In the genomic region with DNA sequence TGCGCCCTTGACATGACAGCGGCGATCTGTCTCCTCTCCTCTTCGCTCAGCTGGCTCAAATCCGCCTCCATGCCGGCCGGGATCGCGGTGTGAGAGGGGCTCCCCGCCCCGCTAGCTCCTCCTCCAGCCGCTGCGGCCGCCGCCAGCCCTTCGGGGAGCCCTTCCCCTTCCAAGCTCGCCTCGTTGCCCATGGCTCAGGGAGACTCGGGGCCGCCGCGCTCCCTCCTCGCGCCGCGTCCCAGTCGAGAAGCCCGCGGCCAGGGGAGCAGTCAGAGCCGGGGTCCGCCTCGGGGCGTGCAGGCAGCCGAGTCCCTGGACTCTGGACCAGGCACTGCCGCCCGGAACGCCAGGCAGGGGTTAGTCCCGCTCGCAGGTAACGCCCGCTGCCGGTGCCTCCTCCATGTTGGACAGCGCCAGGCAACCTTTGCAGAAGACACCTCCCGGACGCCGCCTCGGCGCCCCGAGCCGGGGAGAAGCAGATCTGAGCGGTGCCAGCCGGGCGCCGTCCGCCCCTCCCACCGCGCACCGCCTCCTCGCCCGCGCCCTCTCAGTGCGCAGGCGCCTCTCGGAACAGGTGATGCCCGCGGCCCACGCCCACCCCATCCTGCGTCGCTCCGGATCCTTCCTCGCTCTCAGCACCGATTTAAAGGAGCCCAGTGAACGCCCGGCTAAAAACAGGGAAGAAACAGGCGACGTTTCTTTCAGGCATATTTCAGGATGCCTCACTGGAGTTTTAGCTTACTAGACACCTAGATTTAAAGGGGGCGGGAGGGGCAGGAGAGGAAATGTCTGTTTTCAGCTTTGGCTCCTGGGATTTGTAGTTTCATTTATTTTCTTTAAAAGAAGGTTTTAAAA, we compare ENCODE assay signal across 8 cellular contexts. TPM values are rescaled to one million over a fixed set of nuclear protein-coding genes. Genes with fewer than 3 reads are reported as not detected.
DNase-seq lines count a peak whose midpoint lies in the region; ATAC-seq and TF ChIP-seq lines count a peak whose summit lies in the region.

A gene with protein sequence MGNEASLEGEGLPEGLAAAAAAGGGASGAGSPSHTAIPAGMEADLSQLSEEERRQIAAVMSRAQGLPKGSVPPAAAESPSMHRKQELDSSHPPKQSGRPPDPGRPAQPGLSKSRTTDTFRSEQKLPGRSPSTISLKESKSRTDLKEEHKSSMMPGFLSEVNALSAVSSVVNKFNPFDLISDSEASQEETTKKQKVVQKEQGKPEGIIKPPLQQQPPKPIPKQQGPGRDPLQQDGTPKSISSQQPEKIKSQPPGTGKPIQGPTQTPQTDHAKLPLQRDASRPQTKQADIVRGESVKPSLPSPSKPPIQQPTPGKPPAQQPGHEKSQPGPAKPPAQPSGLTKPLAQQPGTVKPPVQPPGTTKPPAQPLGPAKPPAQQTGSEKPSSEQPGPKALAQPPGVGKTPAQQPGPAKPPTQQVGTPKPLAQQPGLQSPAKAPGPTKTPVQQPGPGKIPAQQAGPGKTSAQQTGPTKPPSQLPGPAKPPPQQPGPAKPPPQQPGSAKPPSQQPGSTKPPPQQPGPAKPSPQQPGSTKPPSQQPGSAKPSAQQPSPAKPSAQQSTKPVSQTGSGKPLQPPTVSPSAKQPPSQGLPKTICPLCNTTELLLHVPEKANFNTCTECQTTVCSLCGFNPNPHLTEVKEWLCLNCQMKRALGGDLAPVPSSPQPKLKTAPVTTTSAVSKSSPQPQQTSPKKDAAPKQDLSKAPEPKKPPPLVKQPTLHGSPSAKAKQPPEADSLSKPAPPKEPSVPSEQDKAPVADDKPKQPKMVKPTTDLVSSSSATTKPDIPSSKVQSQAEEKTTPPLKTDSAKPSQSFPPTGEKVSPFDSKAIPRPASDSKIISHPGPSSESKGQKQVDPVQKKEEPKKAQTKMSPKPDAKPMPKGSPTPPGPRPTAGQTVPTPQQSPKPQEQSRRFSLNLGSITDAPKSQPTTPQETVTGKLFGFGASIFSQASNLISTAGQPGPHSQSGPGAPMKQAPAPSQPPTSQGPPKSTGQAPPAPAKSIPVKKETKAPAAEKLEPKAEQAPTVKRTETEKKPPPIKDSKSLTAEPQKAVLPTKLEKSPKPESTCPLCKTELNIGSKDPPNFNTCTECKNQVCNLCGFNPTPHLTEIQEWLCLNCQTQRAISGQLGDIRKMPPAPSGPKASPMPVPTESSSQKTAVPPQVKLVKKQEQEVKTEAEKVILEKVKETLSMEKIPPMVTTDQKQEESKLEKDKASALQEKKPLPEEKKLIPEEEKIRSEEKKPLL (N-terminal part only) (minus strand): TSS at position 483 of the 855 bp plus-strand sequence. CDS start 292 bp downstream, at position 191.

- BruUV-seq in A673 (replicated peaks; lab: Mats Ljungman, UMichigan): no TSS peak

- no peak within 1 kb of the TSS for H3K27ac ChIP-seq in A673 (ENCODE audit: low read depth, low read length, poor library complexity, severe bottlenecking)

- no peak within 1 kb of the TSS for H3K27ac Mint-ChIP-seq in activated CD4-positive, alpha-beta T cell treated with anti-CD3 and anti-CD28 coated beads, Interleukin-2, amount 10 ng/mL, durations not matched to agents 7 days and 5 days

- peak within 1 kb of the TSS; percentile 57 for H3K4me3 ChIP-seq in A673 (ENCODE audit: low read depth, low read length, poor library complexity, severe bottlenecking)

- intact Hi-C loops in A673 (cut with micrococcal nuclease; ENCODE audit: unreplicated experiment): loop anchor here (10.0 kb wide), 1 partner anchor 348 kb away; no protein-coding TSS in a partner anchor

- H3K4me1 ChIP-seq in A673 (ENCODE audit: insufficient read depth, low read length, poor library complexity, severe bottlenecking): peaks cover 7% of the 10 kb centered on the region

- no peaks in the 10 kb centered on the region for H3K36me3 ChIP-seq in A673 (ENCODE audit: insufficient read depth, low read length, poor library complexity, severe bottlenecking)

- no peaks in the 10 kb centered on the region for H3K9me3 Mint-ChIP-seq in activated CD4-positive, alpha-beta T cell treated with anti-CD3 and anti-CD28 coated beads, Interleukin-2, amount 10 ng/mL, durations not matched to agents 7 days and 5 days

- no peak for TF ChIP-seq CTCF in A673 (conservative IDR thresholded peaks at IDR 0.05; ENCODE audit: low read depth, low read length)

- no peaks in the 10 kb centered on the region for H3K9me3 ChIP-seq in A673 (ENCODE audit: low read depth, low read length, poor library complexity, severe bottlenecking)

- peak within 1 kb of the TSS; percentile 40 for H3K4me3 Mint-ChIP-seq in activated CD4-positive, alpha-beta T cell treated with anti-CD3 and anti-CD28 coated beads, Interleukin-2, amount 10 ng/mL, durations not matched to agents 7 days and 5 days

- H3K27me3 Mint-ChIP-seq in activated CD4-positive, alpha-beta T cell treated with anti-CD3 and anti-CD28 coated beads, Interleukin-2, amount 10 ng/mL, durations not matched to agents 7 days and 5 days: peaks cover 11% of the 10 kb centered on the region

- H3K4me1 Mint-ChIP-seq in activated CD4-positive, alpha-beta T cell treated with anti-CD3 and anti-CD28 coated beads, Interleukin-2, amount 10 ng/mL, durations not matched to agents 7 days and 5 days: no peaks in the 10 kb centered on the region

- ATAC-seq in GM18907 (IDR thresholded peaks at IDR 0.05; ENCODE audit: unreplicated experiment) (peak; percentile 95), HG03159 (IDR thresholded peaks at IDR 0.05; ENCODE audit: unreplicated experiment) (peak; percentile 95)

- H3K27me3 ChIP-seq in A673 (replicated peaks; ENCODE audit: insufficient read depth, low read depth, low read length, poor library complexity): peaks cover 49% of the 10 kb centered on the region

- POLR2A ChIA-PET in A673 (lab: Charles Lee; ENCODE audit: low non-redundant PET): no interaction called here
- POLR2A ChIA-PET in activated CD4-positive, alpha-beta T cell treated with anti-CD3 and anti-CD28 coated beads, Interleukin-2, amount 10 ng/mL, durations not matched to agents 7 days and 5 days (lab: Charles Lee): no interaction called here

- CTCF ChIA-PET in A673 (lab: Charles Lee): no interaction called here
- CTCF ChIA-PET in activated CD4-positive, alpha-beta T cell treated with anti-CD3 and anti-CD28 coated beads, Interleukin-2, amount 10 ng/mL, durations not matched to agents 7 days and 5 days (lab: Charles Lee): no interaction called here

- no peaks in the 10 kb centered on the region for H3K36me3 Mint-ChIP-seq in activated CD4-positive, alpha-beta T cell treated with anti-CD3 and anti-CD28 coated beads, Interleukin-2, amount 10 ng/mL, durations not matched to agents 7 days and 5 days (ENCODE audit: low read depth)

- peak; percentile 75 for DNase-seq in A673 (ENCODE audit: low spot score)
- peak; percentile 91 for DNase-seq in NCI-H226
- peak; percentile 40 for DNase-seq in activated CD4-positive, alpha-beta T cell treated with anti-CD3 and anti-CD28 coated beads, Interleukin-2, amount 10 ng/mL, durations not matched to agents 7 days and 5 days
- peak; percentile 2 for DNase-seq in effector CD8-positive, alpha-beta T cell (lab: John Stamatoyannopoulos, UW)
- DNase-seq in lung microvascular endothelial cell (ENCODE audit: low read depth in 2 of 2): peak; percentile 24 to 78
- peak; percentile 33 for DNase-seq in stimulated activated CD8-positive, alpha-beta memory T cell treated with anti-CD3 and anti-CD28 coated beads, Interleukin-15, amount 100 ng/mL, for 24 hours (ENCODE audit: low read depth)

RNA-seq across cellular contexts. Expression of the gene that starts here (rescaled TPM):
- total RNA-seq in A673 (2021) (1.2 and 2.1 TPM in 2 replicates), lung microvascular endothelial cell (0.87 and 2.6 TPM in 2 replicates)
- not detected for total RNA-seq in activated CD4-positive, alpha-beta T cell treated with anti-CD3 and anti-CD28 coated beads, Interleukin-2, amount 10 ng/mL, durations not matched to agents 7 days and 5 days

Comparison
In these comparisons a context has a peak if more than half of its experiments do, and no peak if none do; other contexts are left out.
1. Peak in DNase-seq in activated CD4-positive, alpha-beta T cell treated with anti-CD3 and anti-CD28 coated beads, Interleukin-2, amount 10 ng/mL, durations not matched to agents 7 days and 5 days; RNA of the gene not detected or under 1 TPM.
2. DNase-seq: peak in every context shown above with its lines; median percentile 91 in NCI-H226; 75 in A673; 51 in lung microvascular endothelial cell; 40 in activated CD4-positive, alpha-beta T cell treated with anti-CD3 and anti-CD28 coated beads, Interleukin-2, amount 10 ng/mL, durations not matched to agents 7 days and 5 days; 33 in stimulated activated CD8-positive, alpha-beta memory T cell treated with anti-CD3 and anti-CD28 coated beads, Interleukin-15, amount 100 ng/mL, for 24 hours; 2 in effector CD8-positive, alpha-beta T cell.